ENCODE assay signal across 21 cellular contexts in genomic region chr3:53230789-53231188, GRCh38.
"Had no signal": no experiment of that assay in that cellular context is flagged by ENCODE, and none has a peak within 500 bp of the region (broad histone marks: within the 10 kb centered on the region; RNA-seq: fewer than 3 reads in every experiment).

No MANE protein-coding gene starts in this region.

- H3K27ac ChIP-seq: ascending aorta, pancreas, stomach, testis had no signal

- H3K27ac Mint-ChIP-seq: activated B cell treated with CpG ODN at 0.5 μM for 24 hours; activated CD4-positive, alpha-beta memory T cell treated with anti-CD3 and anti-CD28 coated beads, Interleukin-2, amount 10 ng/mL, durations not matched to agents 7 days and 5 days; immature natural killer cell; type B pancreatic cell had no signal

- ATAC-seq: activated T-cell treated with anti-CD3 and anti-CD28 coated beads, Interleukin-2, amount 50 U/mL, for 4 hours; esophagus mucosa; gastroesophageal sphincter; naive thymus-derived CD4-positive, alpha-beta T cell; pancreas; sciatic nerve; stimulated activated effector memory CD8-positive, alpha-beta T cell treated with anti-CD3 and anti-CD28 coated beads, Interleukin-12 subunit alpha, Interleukin-12 subunit beta, amount 100 ng/mL, for 72 hours had no signal

- H3K4me3 ChIP-seq: ascending aorta, gastroesophageal sphincter, pancreas, smooth muscle cell, stomach, testis had no signal

- H3K4me1 Mint-ChIP-seq: activated B cell treated with CpG ODN at 0.5 μM for 24 hours had no signal

- FAIRE-seq: pancreas had no signal

- H3K9me3 Mint-ChIP-seq: activated B cell treated with CpG ODN at 0.5 μM for 24 hours; activated CD4-positive, alpha-beta memory T cell treated with anti-CD3 and anti-CD28 coated beads, Interleukin-2, amount 10 ng/mL, durations not matched to agents 7 days and 5 days; activated T-cell treated with anti-CD3 and anti-CD28 coated beads, Interleukin-2, amount 50 U/mL, for 4 hours; immature natural killer cell; stimulated activated effector memory CD8-positive, alpha-beta T cell treated with anti-CD3 and anti-CD28 coated beads, Interleukin-12 subunit alpha, Interleukin-12 subunit beta, amount 100 ng/mL, for 72 hours; type B pancreatic cell had no signal

- DNase-seq: activated B cell treated with CpG ODN at 0.5 μM for 24 hours; activated CD4-positive, alpha-beta memory T cell treated with anti-CD3 and anti-CD28 coated beads, Interleukin-2, amount 10 ng/mL, durations not matched to agents 7 days and 5 days; activated CD4-positive, alpha-beta T cell treated with anti-CD3 and anti-CD28 coated beads for 48 hours; activated naive CD4-positive, alpha-beta T cell treated with anti-CD3 and anti-CD28 coated beads, Interleukin-2, amount 50 U/mL, for 16 hours; activated T-cell treated with anti-CD3 and anti-CD28 coated beads, Interleukin-2, amount 50 U/mL, for 4 hours; cortex of kidney; immature natural killer cell; mesendoderm; naive thymus-derived CD4-positive, alpha-beta T cell; stimulated activated CD4-positive, alpha-beta T cell treated with anti-CD3 and anti-CD28 coated beads, Interleukin-4, amount 100 ng/mL, for 24 hours; stomach; T-helper 9 cell; testis had no signal

- H3K4me3 Mint-ChIP-seq: activated B cell treated with CpG ODN at 0.5 μM for 24 hours; activated CD4-positive, alpha-beta memory T cell treated with anti-CD3 and anti-CD28 coated beads, Interleukin-2, amount 10 ng/mL, durations not matched to agents 7 days and 5 days; activated T-cell treated with anti-CD3 and anti-CD28 coated beads, Interleukin-2, amount 50 U/mL, for 4 hours; immature natural killer cell; naive thymus-derived CD4-positive, alpha-beta T cell; stimulated activated effector memory CD8-positive, alpha-beta T cell treated with anti-CD3 and anti-CD28 coated beads, Interleukin-12 subunit alpha, Interleukin-12 subunit beta, amount 100 ng/mL, for 72 hours; type B pancreatic cell had no signal

- H3K4me2 ChIP-seq: smooth muscle cell had no signal

- H3K27me3 ChIP-seq: ascending aorta, gastroesophageal sphincter, pancreas, stomach, testis had no signal

- H3K27me3 Mint-ChIP-seq: activated B cell treated with CpG ODN at 0.5 μM for 24 hours; activated CD4-positive, alpha-beta memory T cell treated with anti-CD3 and anti-CD28 coated beads, Interleukin-2, amount 10 ng/mL, durations not matched to agents 7 days and 5 days; naive thymus-derived CD4-positive, alpha-beta T cell; type B pancreatic cell had no signal

- H3K4me1 ChIP-seq: ascending aorta had no signal

- H3K9me3 ChIP-seq: ascending aorta, gastroesophageal sphincter, pancreas, stomach, testis had no signal
